ENCODE assay signal across 16 cellular contexts in the genomic region with DNA sequence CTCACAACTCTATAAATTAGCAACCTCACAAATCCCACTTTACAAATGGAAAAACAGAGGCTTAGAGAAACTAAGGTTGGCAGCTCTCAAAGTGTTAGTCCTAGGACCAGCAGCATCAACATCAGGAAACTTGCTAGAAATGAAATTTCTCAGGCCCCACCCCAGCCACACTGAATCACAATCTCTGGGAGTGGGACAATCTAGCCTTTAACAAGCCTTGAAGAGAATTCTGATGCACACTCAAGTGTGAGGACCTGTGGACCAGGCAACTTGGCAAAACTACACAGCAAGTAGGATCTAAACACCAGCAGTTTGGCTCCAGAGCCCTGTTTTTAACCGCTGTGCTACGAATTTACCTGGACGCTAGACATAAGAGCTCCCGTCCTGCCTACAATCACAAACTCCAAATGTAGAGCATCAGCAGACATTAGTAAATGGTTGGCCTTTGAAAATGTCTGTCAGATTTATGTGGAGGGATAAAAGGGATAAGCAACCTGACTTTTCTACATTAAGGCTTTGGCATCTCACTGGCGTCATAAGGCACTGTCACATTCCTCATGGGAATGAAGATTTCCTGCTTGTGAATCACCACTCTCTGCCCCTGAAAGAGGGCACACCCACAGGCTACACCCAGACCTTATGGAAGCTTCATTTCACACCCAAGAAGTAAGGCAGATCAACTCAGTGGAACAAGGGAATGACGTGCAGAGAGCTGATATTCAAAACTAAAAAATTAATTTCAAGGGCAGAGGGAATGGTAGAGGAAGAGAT. TPM values are rescaled to one million over a fixed set of nuclear protein-coding genes. Genes with fewer than 3 reads are reported as not detected.
DNase-seq lines count a peak whose midpoint lies in the region; ATAC-seq and TF ChIP-seq lines count a peak whose summit lies in the region.
"Had no signal": no experiment of that assay in that cellular context is flagged by ENCODE, and none has a peak within 500 bp of the region (broad histone marks: within the 10 kb centered on the region; RNA-seq: fewer than 3 reads in every experiment).

No MANE protein-coding gene starts in this region.

- TF ChIP-seq CTCF in fibroblast of mammary gland (conservative IDR thresholded peaks at IDR 0.05; ENCODE audit: control insufficient read depth, insufficient read depth, low read depth, low read length) = no peak

- DNase-seq in GM23248 (peak; percentile 89), SW480 (ENCODE audit: low spot score) (peak; percentile 22), fibroblast of mammary gland (ENCODE audit: low read depth) (peak; percentile 87), skeletal muscle cell (ENCODE audit: low read depth) (peak; percentile 75), NCI-H446 treated with DMSO at 0.1 percent for 48 hours (lab: John Stamatoyannopoulos, UW) (no peak)
- DNase-seq in activated naive CD4-positive, alpha-beta T cell treated with anti-CD3 and anti-CD28 coated beads, Interleukin-2, amount 50 U/mL, for 16 hours = no peak
- DNase-seq: activated T-cell treated with anti-CD3 and anti-CD28 coated beads, Interleukin-2, amount 50 U/mL, for 72 hours; DMS53; midbrain; NCI-H345; stimulated activated CD4-positive, alpha-beta T cell treated with anti-CD3 and anti-CD28 coated beads, Interleukin-4, amount 100 ng/mL, for 1 hour; T-helper 2 cell had no signal

- no peaks in the 10 kb centered on the region for H3K27me3 ChIP-seq in GM23248 (replicated peaks; ENCODE audit: insufficient read depth)
- H3K27me3 ChIP-seq: upper lobe of left lung had no signal

- H3K27ac ChIP-seq in GM23248 = peak overlapping the region; percentile 86

- peak overlapping the region; percentile 53 for H3K9ac ChIP-seq in GM23248

- no peak overlapping the region for H2AFZ ChIP-seq in GM23248

- H4K20me1 ChIP-seq in GM23248 (ENCODE audit: insufficient read depth) = no peaks in the 10 kb centered on the region

- 51 to 55% methylated on average over 6 of the region's 6 CpGs for WGBS in GM23248 (ENCODE audit: low coverage in 1 of 2, low lambda C conversion rate in 2 of 2, missing lambda C conversion rate in 2 of 2), 2 experiments

- H3K4me1 ChIP-seq in GM23248 (ENCODE audit: insufficient read depth) = peaks cover 42% of the 10 kb centered on the region

- H3K4me3 ChIP-seq in GM23248 (0 out of 2 replicates have a peak overlapping the region, but pooled peaks have one; percentile 7), fibroblast of mammary gland (ENCODE audit: control insufficient read depth, low read depth, low read length) (no peak overlapping the region), skeletal muscle cell (ENCODE audit: low read depth, low read length) (no peak overlapping the region)
- H3K4me3 ChIP-seq: K562, upper lobe of left lung had no signal

- in situ Hi-C loops in GM23248 (cut with MboI) = no loop called here

- H3K9me3 ChIP-seq in GM23248 (ENCODE audit: low read depth) = no peaks in the 10 kb centered on the region
- H3K9me3 ChIP-seq: upper lobe of left lung had no signal

- peaks cover 43% of the 10 kb centered on the region for H3F3A ChIP-seq in GM23248 (ENCODE audit: insufficient read depth)

- H3K36me3 ChIP-seq in GM23248 (ENCODE audit: low read depth) = no peaks in the 10 kb centered on the region
- H3K36me3 ChIP-seq: upper lobe of left lung had no signal

- no peak for ATAC-seq in HG03521 (IDR thresholded peaks at IDR 0.05; ENCODE audit: unreplicated experiment)
- no peak for ATAC-seq in GM21786 (IDR thresholded peaks at IDR 0.05; ENCODE audit: unreplicated experiment)
- ATAC-seq: activated T-cell treated with anti-CD3 and anti-CD28 coated beads, Interleukin-2, amount 50 U/mL, for 72 hours; K562 had no signal

- H3K4me2 ChIP-seq in GM23248 (ENCODE audit: unreplicated experiment) = peak overlapping the region; percentile 57

- H3K79me2 ChIP-seq in GM23248 (ENCODE audit: insufficient read depth) = no peaks in the 10 kb centered on the region

- H3K9me2 ChIP-seq in GM23248 (ENCODE audit: insufficient read depth) = no peaks in the 10 kb centered on the region; the same call in 1 of the 2 replicates

RNA-seq across cellular contexts. Expression of a gene that starts 34.5 kb away (rescaled TPM):
- total RNA-seq in GM23248 (2014; rRNA removed; shearing (Covaris generic)) = 193 and 238 TPM in 2 replicates
- 98.8 and 99.9 TPM in 2 replicates for polyA plus RNA-seq in GM23248 (2016; fragmentation: Nextera tagmentation; extraction: Ambion mirVana)

Comparison
In these comparisons a context has a peak if more than half of its experiments do, and no peak if none do; other contexts are left out.
1. DNase-seq: peak in GM23248 (single experiment), SW480 (single experiment), fibroblast of mammary gland (single experiment) and skeletal muscle cell (single experiment); none in activated naive CD4-positive, alpha-beta T cell treated with anti-CD3 and anti-CD28 coated beads, Interleukin-2, amount 50 U/mL, for 16 hours (single experiment) and NCI-H446 treated with DMSO at 0.1 percent for 48 hours (single experiment).